Comparison of ENCODE assay signal across 25 cellular contexts in genomic region chr2:215394102-215394805, GRCh38. TPM values are rescaled to one million over a fixed set of nuclear protein-coding genes. Genes with fewer than 3 reads are reported as not detected.
DNase-seq lines count a peak whose midpoint lies in the region; ATAC-seq and TF ChIP-seq lines count a peak whose summit lies in the region.
"Had no signal": no experiment of that assay in that cellular context is flagged by ENCODE, and none has a peak within 500 bp of the region (broad histone marks: within the 10 kb centered on the region; RNA-seq: fewer than 3 reads in every experiment).

No MANE protein-coding gene starts in this region.

- H3K36me3 Mint-ChIP-seq in chondrocyte (ENCODE audit: low read depth) (peaks cover 83% of the 10 kb centered on the region), neural crest cell (ENCODE audit: low read depth) (peaks cover 18% of the 10 kb centered on the region)
- H3K36me3 Mint-ChIP-seq: immature natural killer cell had no signal

- no peak for TF ChIP-seq CTCF in chondrocyte (IDR thresholded peaks at IDR 0.05)
- TF ChIP-seq CTCF in neural crest cell (conservative IDR thresholded peaks at IDR 0.05): no peak
- no peak for TF ChIP-seq CTCF in omental fat pad (IDR thresholded peaks at IDR 0.05)

- H3K4me3 Mint-ChIP-seq in chondrocyte (ENCODE audit: unreplicated experiment) (no peak overlapping the region), neural crest cell (no peak overlapping the region)
- H3K4me3 Mint-ChIP-seq: activated CD8-positive, alpha-beta T cell treated with anti-CD3 and anti-CD28 coated beads, Interleukin-2, amount 10 ng/mL, durations not matched to agents 7 days and 5 days; activated T-helper 17 cell treated with anti-CD3 and anti-CD28 coated beads, Interleukin-2, amount 50 U/mL, for 72 hours; immature natural killer cell had no signal

- no peaks in the 10 kb centered on the region for H3K9me3 Mint-ChIP-seq in chondrocyte (ENCODE audit: low read depth)
- no peaks in the 10 kb centered on the region for H3K9me3 Mint-ChIP-seq in neural crest cell
- H3K9me3 Mint-ChIP-seq: activated T-helper 17 cell treated with anti-CD3 and anti-CD28 coated beads, Interleukin-2, amount 50 U/mL, for 72 hours; immature natural killer cell had no signal

- peak; percentile 4 for DNase-seq in MV-4-11 (lab: John Stamatoyannopoulos, UW)
- no peak for DNase-seq in chondrocyte (ENCODE audit: low spot score)
- DNase-seq in neural crest cell (ENCODE audit: low read depth, low spot score): no peak
- DNase-seq in omental fat pad (ENCODE audit: low spot score): no peak
- no peak for DNase-seq in stimulated activated CD4-positive, alpha-beta T cell treated with anti-CD3 and anti-CD28 coated beads, Interleukin-2, amount 100 ng/mL, for 24 hours
- DNase-seq: activated CD4-positive, alpha-beta T cell treated with anti-CD3 and anti-CD28 coated beads for 4 hours; activated CD8-positive, alpha-beta T cell treated with anti-CD3 and anti-CD28 coated beads, Interleukin-2, amount 10 ng/mL, durations not matched to agents 7 days and 5 days; activated naive CD4-positive, alpha-beta T cell treated with anti-CD3 and anti-CD28 coated beads, Interleukin-2, amount 50 U/mL, for 16 hours; amniotic stem cell; DMS53; immature natural killer cell; left colon; mesendoderm; NCI-H1105 treated with DMSO at 0.1 percent for 48 hours; NCI-H1930; NCI-H2171 treated with DMSO at 0.1 percent for 48 hours; NCI-H510A treated with DMSO at 0.1 percent for 48 hours; nucleus accumbens; stimulated activated naive CD4-positive, alpha-beta T cell treated with Interleukin-2 at 50 U/mL for 16 hours; T-helper 9 cell; WERI-Rb-1 had no signal

- H3K4me1 Mint-ChIP-seq in chondrocyte (ENCODE audit: low read depth): peaks cover 86% of the 10 kb centered on the region
- H3K4me1 Mint-ChIP-seq in neural crest cell: no peaks in the 10 kb centered on the region
- H3K4me1 Mint-ChIP-seq: activated T-helper 17 cell treated with anti-CD3 and anti-CD28 coated beads, Interleukin-2, amount 50 U/mL, for 72 hours; immature natural killer cell had no signal

- ATAC-seq in GM18867 (IDR thresholded peaks at IDR 0.05; ENCODE audit: unreplicated experiment): peak; percentile 27
- ATAC-seq in GM19452 (IDR thresholded peaks at IDR 0.05; ENCODE audit: unreplicated experiment): no peak
- ATAC-seq in GM21526 (IDR thresholded peaks at IDR 0.05; ENCODE audit: low FRiP score, unreplicated experiment): no peak
- no peak for ATAC-seq in omental fat pad (ENCODE audit: low FRiP score)
- ATAC-seq: activated CD8-positive, alpha-beta T cell treated with anti-CD3 and anti-CD28 coated beads, Interleukin-2, amount 10 ng/mL, durations not matched to agents 7 days and 5 days; activated T-helper 17 cell treated with anti-CD3 and anti-CD28 coated beads, Interleukin-2, amount 50 U/mL, for 72 hours; left colon had no signal

- H3K27me3 Mint-ChIP-seq in chondrocyte (ENCODE audit: low read depth) (no peaks in the 10 kb centered on the region), neural crest cell (ENCODE audit: low read depth) (no peaks in the 10 kb centered on the region)

- H3K27ac Mint-ChIP-seq in chondrocyte (ENCODE audit: unreplicated experiment) (peak overlapping the region; percentile 89), neural crest cell (ENCODE audit: unreplicated experiment) (peak overlapping the region; percentile 83)
- H3K27ac Mint-ChIP-seq: activated CD8-positive, alpha-beta T cell treated with anti-CD3 and anti-CD28 coated beads, Interleukin-2, amount 10 ng/mL, durations not matched to agents 7 days and 5 days; activated T-helper 17 cell treated with anti-CD3 and anti-CD28 coated beads, Interleukin-2, amount 50 U/mL, for 72 hours; immature natural killer cell had no signal

RNA-seq across cellular contexts. Expression of gene FN1, which starts 41.6 kb away (rescaled TPM):
- 30,644 to 36,263 TPM (median 31,288 TPM) in 3 replicates for total RNA-seq in chondrocyte
- 89.6 and 103 TPM in 2 replicates for total RNA-seq in neural crest cell
- 100 to 1,000 TPM in 3 of 4 donors, 10 to 100 TPM in 1; 89.6 to 220 (median 177) TPM for total RNA-seq in omental fat pad

Comparison
In these comparisons a context has a peak if more than half of its experiments do, and no peak if none do; other contexts are left out.
1. RNA of gene FN1, which starts 41.6 kb away (total RNA-seq): 30,644 to 36,263 TPM in chondrocyte; 89.6 to 220 TPM in omental fat pad and 89.6 to 103 TPM in neural crest cell; every median in the first group is over 100 times any median in the second.